ENCODE assay signal across 18 cellular contexts in the genomic region with DNA sequence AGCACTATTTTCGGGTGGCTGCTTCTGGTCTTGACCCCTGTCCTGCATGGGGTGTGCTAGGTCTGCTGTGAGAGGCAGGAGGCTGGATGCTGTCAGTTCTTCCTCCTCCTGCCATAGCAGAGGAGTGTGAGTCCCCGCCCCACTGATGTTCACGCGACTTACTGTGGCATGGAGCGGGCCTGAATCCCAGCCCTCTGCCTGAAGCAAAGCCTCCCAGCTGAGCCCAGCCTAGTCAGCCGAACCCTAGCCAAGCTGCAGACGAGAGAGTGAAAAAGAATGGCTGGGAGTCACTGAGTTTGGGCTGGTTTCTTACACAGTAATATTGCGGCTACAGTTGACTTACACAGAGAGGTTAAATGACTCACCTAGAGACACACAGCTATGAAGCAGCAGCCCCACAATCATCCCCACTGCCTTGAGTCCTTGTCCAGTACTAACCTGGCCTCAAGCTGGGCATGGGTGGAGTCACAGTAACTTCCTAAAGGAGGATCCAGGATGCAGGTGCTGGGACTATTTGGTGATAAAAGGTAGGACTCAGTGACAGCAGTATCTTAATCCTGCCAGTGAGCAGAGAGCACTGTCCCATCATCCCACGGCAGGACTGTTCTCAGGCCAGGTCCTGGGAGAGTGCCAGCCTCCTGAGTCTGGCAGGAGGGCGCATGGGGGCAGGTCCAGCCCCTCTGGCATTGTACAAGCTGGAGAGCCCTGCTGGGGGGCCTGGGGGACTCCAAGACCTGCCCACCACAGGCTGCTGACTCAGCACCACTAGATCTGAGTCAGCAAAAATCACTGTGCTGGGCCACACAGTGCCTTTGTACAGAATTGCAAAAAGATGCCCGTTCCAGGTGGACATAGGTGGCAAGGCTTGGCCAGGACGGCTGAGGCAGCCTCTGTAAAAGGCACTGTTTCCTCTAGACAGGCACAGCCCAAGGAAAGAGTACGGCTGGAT.
DNase-seq lines count a peak whose midpoint lies in the region; ATAC-seq and TF ChIP-seq lines count a peak whose summit lies in the region.
"Had no signal": no experiment of that assay in that cellular context is flagged by ENCODE, and none has a peak within 500 bp of the region (broad histone marks: within the 10 kb centered on the region; RNA-seq: fewer than 3 reads in every experiment).

No MANE protein-coding gene starts in this region.

- in situ Hi-C loops in IMR-90 (cut with MboI; ENCODE audit: low sequenced_read_pairs): no loop called here

- H3K9ac ChIP-seq in IMR-90 (ENCODE audit: low read depth, low read length): no peak overlapping the region
- H3K9ac ChIP-seq: KMS-11 had no signal

- H3K4me1 ChIP-seq in IMR-90 (ENCODE audit: control insufficient read depth, insufficient read depth, low read length): no peaks in the 10 kb centered on the region

- H2AFZ ChIP-seq in IMR-90 (replicated peaks; ENCODE audit: low read length, poor library complexity): no peak overlapping the region

- no peak overlapping the region for H4K5ac ChIP-seq in IMR-90 (ENCODE audit: low read depth, low read length)

- peaks cover 4% of the 10 kb centered on the region; the same call in 1 of the 2 replicates for H3K27me3 ChIP-seq in IMR-90 (ENCODE audit: control insufficient read depth, insufficient read depth, low read length)

- H3K18ac ChIP-seq in IMR-90 (ENCODE audit: low read depth, low read length): no peak overlapping the region

- ATAC-seq in IMR-90 (ENCODE audit: low read depth): no peak
- ATAC-seq in stimulated activated effector memory CD8-positive, alpha-beta T cell treated with anti-CD3 and anti-CD28 coated beads, Interleukin-12 subunit alpha, Interleukin-12 subunit beta, amount 100 ng/mL, for 72 hours: peak; percentile 63

- H2BK15ac ChIP-seq in IMR-90 (ENCODE audit: low read depth, low read length): no peak overlapping the region

- no peak overlapping the region for H3K56ac ChIP-seq in IMR-90 (ENCODE audit: extremely low read depth, insufficient read depth, low read length)

- dilution Hi-C loops in IMR-90 (cut with HindIII; ENCODE audit: low sequenced_read_pairs, unreplicated experiment): no loop called here

- no peaks in the 10 kb centered on the region for H3K4me1 Mint-ChIP-seq in stimulated activated effector memory CD8-positive, alpha-beta T cell treated with anti-CD3 and anti-CD28 coated beads, Interleukin-12 subunit alpha, Interleukin-12 subunit beta, amount 100 ng/mL, for 72 hours
- H3K4me1 Mint-ChIP-seq: CD14-positive monocyte had no signal

- no peak for TF ChIP-seq POLR2A in IMR-90 (IDR thresholded peaks at IDR 0.05; ENCODE audit: low read depth, low read length)

- BruUV-seq in IMR-90 (replicated peaks; lab: Mats Ljungman, UMichigan): no TSS peak

- H2AK9ac ChIP-seq in IMR-90 (replicated peaks; ENCODE audit: low read depth, low read length, poor library complexity): no peak overlapping the region

- no peak overlapping the region for H2BK5ac ChIP-seq in IMR-90 (ENCODE audit: low read depth, low read length, poor library complexity, severe bottlenecking)

- WGBS in IMR-90 (ENCODE audit: extremely low coverage in 2 of 2, insufficient read length in 1 of 2), 2 experiments: 57% methylated on average over 2 of the region's 13 CpGs; no CpG with 5 or more reads in 1 of the 2 experiments

- H3K36me3 ChIP-seq in IMR-90 (ENCODE audit: control insufficient read depth, insufficient read depth, low read length): no peaks in the 10 kb centered on the region

- no peaks in the 10 kb centered on the region for H3K9me3 Mint-ChIP-seq in stimulated activated effector memory CD8-positive, alpha-beta T cell treated with anti-CD3 and anti-CD28 coated beads, Interleukin-12 subunit alpha, Interleukin-12 subunit beta, amount 100 ng/mL, for 72 hours

- H3K4me2 ChIP-seq in IMR-90 (ENCODE audit: low read depth, low read length): no peak overlapping the region
- H3K4me2 ChIP-seq: KMS-11 had no signal

- no peaks in the 10 kb centered on the region for H3K36me3 Mint-ChIP-seq in stimulated activated effector memory CD8-positive, alpha-beta T cell treated with anti-CD3 and anti-CD28 coated beads, Interleukin-12 subunit alpha, Interleukin-12 subunit beta, amount 100 ng/mL, for 72 hours
- H3K36me3 Mint-ChIP-seq: CD14-positive monocyte had no signal

- intact Hi-C loops in IMR-90 (cut with micrococcal nuclease): no loop called here

- no peaks in the 10 kb centered on the region for H3K79me1 ChIP-seq in IMR-90 (ENCODE audit: low read depth in 1 of 2, low read length in 2 of 2)

- H3K4ac ChIP-seq in IMR-90 (ENCODE audit: low read depth, low read length): no peak overlapping the region

- no peak overlapping the region for H2BK120ac ChIP-seq in IMR-90 (ENCODE audit: low read depth, low read length)

- no peak overlapping the region for H2AK5ac ChIP-seq in IMR-90 (ENCODE audit: low read depth, low read length)

- CTCF ChIA-PET in IMR-90 (lab: Yijun Ruan, JAX): no interaction called here

- H3K27ac ChIP-seq in IMR-90 (ENCODE audit: insufficient read depth, low read length): no peak overlapping the region
- H3K27ac ChIP-seq: KMS-11 had no signal

- H3K4me3 ChIP-seq in IMR-90 (ENCODE audit: insufficient read depth, low read depth, low read length): no peak overlapping the region

- H3K4me3 Mint-ChIP-seq in stimulated activated effector memory CD8-positive, alpha-beta T cell treated with anti-CD3 and anti-CD28 coated beads, Interleukin-12 subunit alpha, Interleukin-12 subunit beta, amount 100 ng/mL, for 72 hours: no peak overlapping the region
- H3K4me3 Mint-ChIP-seq: CD14-positive monocyte had no signal

- no peak overlapping the region for H4K8ac ChIP-seq in IMR-90 (ENCODE audit: low read depth in 2 of 2, low read length in 2 of 2)

- H2BK20ac ChIP-seq in IMR-90 (ENCODE audit: low read depth, low read length): no peak overlapping the region

- H3K9me1 ChIP-seq in IMR-90 (ENCODE audit: insufficient read depth, low read length): no peaks in the 10 kb centered on the region

- no peaks in the 10 kb centered on the region for H3K9me3 ChIP-seq in IMR-90 (ENCODE audit: control insufficient read depth, insufficient read depth, low read length)

- TF ChIP-seq CTCF in IMR-90 (conservative IDR thresholded peaks at IDR 0.05; ENCODE audit: low read depth, low read length): no peak

- H4K20me1 ChIP-seq in IMR-90 (ENCODE audit: insufficient read depth, low read length): no peaks in the 10 kb centered on the region

- no peak for TF ChIP-seq RAD21 in IMR-90 (IDR thresholded peaks at IDR 0.05; ENCODE audit: low read length)

- POLR2A ChIA-PET in IMR-90 (lab: Charles Lee; ENCODE audit: unreplicated experiment): no interaction called here

- H3K14ac ChIP-seq in IMR-90 (replicated peaks; ENCODE audit: low read depth, low read length): no peak overlapping the region

- no peak overlapping the region for H3K23ac ChIP-seq in IMR-90 (ENCODE audit: low read depth, low read length)

- H3K27ac Mint-ChIP-seq in stimulated activated effector memory CD8-positive, alpha-beta T cell treated with anti-CD3 and anti-CD28 coated beads, Interleukin-12 subunit alpha, Interleukin-12 subunit beta, amount 100 ng/mL, for 72 hours: no peak overlapping the region
- H3K27ac Mint-ChIP-seq: CD14-positive monocyte had no signal

- peak; percentile 41 for DNase-seq in activated effector memory CD4-positive, alpha-beta T cell treated with anti-CD3 and anti-CD28 coated beads, Interleukin-2, amount 50 U/mL, for 16 hours
- no peak for DNase-seq in activated effector memory CD4-positive, alpha-beta T cell treated with Interleukin-2 at 50 U/mL for 16 hours
- no peak for DNase-seq in IMR-90
- peak; percentile 43 for DNase-seq in islet precursor cell
- DNase-seq in stimulated activated effector memory CD8-positive, alpha-beta T cell treated with anti-CD3 and anti-CD28 coated beads, Interleukin-12 subunit alpha, Interleukin-12 subunit beta, amount 100 ng/mL, for 72 hours (ENCODE audit: low spot score in 2 of 2): no peak
- no peak for DNase-seq in OCI-M1 (lab: John Stamatoyannopoulos, UW)
- DNase-seq in activated gamma-delta T cell treated with Interleukin-2 at 50 U/mL for 16 hours: no peak
- no peak for DNase-seq in hypothalamus (lab: John Stamatoyannopoulos, UW)
- DNase-seq: EL, NCI-H1105, NCI-H146, NCI-H2029, NCI-H226, NCI-H524, NCI-H774, Right ventricle myocardium superior had no signal

- H4K91ac ChIP-seq in IMR-90 (ENCODE audit: insufficient read depth, low read depth, low read length): no peak overlapping the region

TF ChIP-seq in IMR-90, 13 proteins besides CTCF, POLR2A, EP300 and RAD21:
- TF ChIP-seq MAFK (IDR thresholded peaks at IDR 0.05; ENCODE audit: low read depth, low read length) (peak; percentile 96), MXI1 (IDR thresholded peaks at IDR 0.05; ENCODE audit: borderline replicate concordance, low read depth, low read length) (no peak), ELK1 (IDR thresholded peaks at IDR 0.05; ENCODE audit: borderline replicate concordance, low read depth, low read length) (no peak)

Comparison
In these comparisons a context has a peak if more than half of its experiments do, and no peak if none do; other contexts are left out.
1. DNase-seq: peak in activated effector memory CD4-positive, alpha-beta T cell treated with anti-CD3 and anti-CD28 coated beads, Interleukin-2, amount 50 U/mL, for 16 hours (single experiment) and islet precursor cell (single experiment); none in activated effector memory CD4-positive, alpha-beta T cell treated with Interleukin-2 at 50 U/mL for 16 hours (single experiment), IMR-90 (single experiment), stimulated activated effector memory CD8-positive, alpha-beta T cell treated with anti-CD3 and anti-CD28 coated beads, Interleukin-12 subunit alpha, Interleukin-12 subunit beta, amount 100 ng/mL, for 72 hours (0 of 2), OCI-M1 (single experiment), activated gamma-delta T cell treated with Interleukin-2 at 50 U/mL for 16 hours (single experiment) and hypothalamus (0 of 51).